21 cellular contexts compared by ENCODE assay signal in genomic region chr3:3705090-3705775, GRCh38.
DNase-seq lines count a peak whose midpoint lies in the region; ATAC-seq and TF ChIP-seq lines count a peak whose summit lies in the region.
"Had no signal": no experiment of that assay in that cellular context is flagged by ENCODE, and none has a peak within 500 bp of the region (broad histone marks: within the 10 kb centered on the region; RNA-seq: fewer than 3 reads in every experiment).

No MANE protein-coding gene starts in this region.

- no peak for TF ChIP-seq CTCF in heart left ventricle (IDR thresholded peaks at IDR 0.05)
- TF ChIP-seq CTCF in nephron (IDR thresholded peaks at IDR 0.05; ENCODE audit: unreplicated experiment in 3 of 3) = no peak
- TF ChIP-seq CTCF in MCF 10A (IDR thresholded peaks at IDR 0.05; ENCODE audit: unreplicated experiment) = no peak

- H3K27me3 ChIP-seq in heart left ventricle = no peaks in the 10 kb centered on the region
- H3K27me3 ChIP-seq: BLaER1 treated with 17β-estradiol and CSF1 and Interleukin-3, amounts not matched to agents 10 nM and 100 nM; upper lobe of left lung had no signal

- H3K4me1 ChIP-seq in heart left ventricle = peaks cover 0 to 3% (median 0%) of the 10 kb centered on the region in 12 donors
- H3K4me1 ChIP-seq: A549; BLaER1 treated with 17β-estradiol and CSF1 and Interleukin-3, amounts not matched to agents 10 nM and 100 nM; upper lobe of left lung had no signal

- WGBS in heart left ventricle, 4 donors = 37 to 50% (median 47%) methylated on average over 6 of the region's 6 CpGs

- DNase-seq in Right ventricle myocardium superior = peak; percentile 53
- DNase-seq in cardiac septum (ENCODE audit: low spot score) = no peak
- peak in 4 of 5 donors; percentile 5 to 58 (median 28) for DNase-seq in heart left ventricle
- DNase-seq in A172 (ENCODE audit: low spot score) = no peak
- no peak for DNase-seq in MCF 10A (ENCODE audit: unreplicated experiment)
- DNase-seq: activated CD4-positive, alpha-beta memory T cell treated with anti-CD3 and anti-CD28 coated beads for 36 hours; amniotic stem cell; H7; mucosa of descending colon; NCI-H1436; OCI-M1; stimulated activated CD4-positive, alpha-beta T cell treated with anti-CD3 and anti-CD28 coated beads, Interleukin-2, amount 100 ng/mL, for 24 hours; stimulated activated naive CD8-positive, alpha-beta T cell treated with anti-CD3 and anti-CD28 coated beads, Interleukin-15, Interleukin-2, amounts not matched to agents 100 U/mL and 50 U/mL, for 24 hours; upper lobe of left lung had no signal

- ATAC-seq in Right ventricle myocardium superior (ENCODE audit: poor library complexity) (peak; percentile 53), heart left ventricle (peak in 1 of 4 donors; percentile 30), GM21367 (IDR thresholded peaks at IDR 0.05; ENCODE audit: unreplicated experiment) (no peak), HG03378 (IDR thresholded peaks at IDR 0.05; ENCODE audit: unreplicated experiment) (no peak)
- ATAC-seq: A549; mucosa of descending colon; stimulated activated naive CD8-positive, alpha-beta T cell treated with anti-CD3 and anti-CD28 coated beads, Interleukin-15, Interleukin-2, amounts not matched to agents 100 U/mL and 50 U/mL, for 24 hours had no signal

- POLR2A ChIA-PET in MCF 10A (lab: Yijun Ruan, JAX) = no interaction called here

- H3K27me3 Mint-ChIP-seq in nephron (ENCODE audit: low read depth) = no peaks in the 10 kb centered on the region
- H3K27me3 Mint-ChIP-seq in MCF 10A (ENCODE audit: insufficient read depth, unreplicated experiment) = no peaks in the 10 kb centered on the region
- H3K27me3 Mint-ChIP-seq: activated CD4-positive, alpha-beta memory T cell treated with anti-CD3 and anti-CD28 coated beads for 36 hours had no signal

- H3K9me3 ChIP-seq in heart left ventricle = no peaks in the 10 kb centered on the region
- H3K9me3 ChIP-seq: A549, mucosa of descending colon, upper lobe of left lung had no signal

- peak overlapping the region; percentile 10 to 71 (median 33) for H3K27ac Mint-ChIP-seq in nephron
- no peak overlapping the region for H3K27ac Mint-ChIP-seq in MCF 10A (ENCODE audit: low read depth, unreplicated experiment)
- H3K27ac Mint-ChIP-seq: activated CD4-positive, alpha-beta memory T cell treated with anti-CD3 and anti-CD28 coated beads for 36 hours; T-helper 1 cell treated with Interleukin-12 subunit alpha and Interleukin-12 subunit beta and Interleukin-4 antibody, amounts not matched to agents 30 μg/mL and 1 μg/mL, for 36 hours had no signal

- H3K4me1 Mint-ChIP-seq in nephron (peaks cover 51% of the 10 kb centered on the region), MCF 10A (ENCODE audit: insufficient read depth, unreplicated experiment) (peaks cover 21% of the 10 kb centered on the region)

- no peaks in the 10 kb centered on the region for H3K36me3 ChIP-seq in heart left ventricle
- H3K36me3 ChIP-seq: BLaER1 treated with 17β-estradiol and CSF1 and Interleukin-3, amounts not matched to agents 10 nM and 100 nM; upper lobe of left lung had no signal

- no peak overlapping the region for H3K27ac ChIP-seq in heart left ventricle
- H3K27ac ChIP-seq: A549; BLaER1 treated with 17β-estradiol and CSF1 and Interleukin-3, amounts not matched to agents 10 nM and 100 nM; upper lobe of left lung; VCaP had no signal

- no TSS peak for BruUV-seq in MCF 10A (replicated peaks; lab: Mats Ljungman, UMichigan)

- no peaks in the 10 kb centered on the region for H3K9me3 Mint-ChIP-seq in nephron
- H3K9me3 Mint-ChIP-seq in MCF 10A (ENCODE audit: unreplicated experiment) = no peaks in the 10 kb centered on the region
- H3K9me3 Mint-ChIP-seq: activated CD4-positive, alpha-beta memory T cell treated with anti-CD3 and anti-CD28 coated beads for 36 hours; T-helper 1 cell treated with Interleukin-12 subunit alpha and Interleukin-12 subunit beta and Interleukin-4 antibody, amounts not matched to agents 30 μg/mL and 1 μg/mL, for 36 hours had no signal

- no peaks in the 10 kb centered on the region for H3K36me3 Mint-ChIP-seq in nephron (ENCODE audit: low read depth)
- H3K36me3 Mint-ChIP-seq in MCF 10A (ENCODE audit: insufficient read depth, unreplicated experiment) = no peaks in the 10 kb centered on the region
- H3K36me3 Mint-ChIP-seq: activated CD4-positive, alpha-beta memory T cell treated with anti-CD3 and anti-CD28 coated beads for 36 hours had no signal

- no peak overlapping the region for H3K4me3 ChIP-seq in heart left ventricle
- H3K4me3 ChIP-seq: A549; BLaER1 treated with 17β-estradiol and CSF1 and Interleukin-3, amounts not matched to agents 10 nM and 100 nM; mucosa of descending colon; upper lobe of left lung had no signal

- intact Hi-C loops in Right ventricle myocardium superior (cut with DNase I) (no loop called here), cardiac septum (cut with DNase I) (no loop called here), heart left ventricle (cut with DNase I) (no loop called here), MCF 10A (cut with micrococcal nuclease) (no loop called here)

- TF ChIP-seq POLR2A in heart left ventricle (IDR thresholded peaks at IDR 0.05) = no peak

- CTCF ChIA-PET in MCF 10A (lab: Yijun Ruan, JAX) = no interaction called here

- H3K4me3 Mint-ChIP-seq in nephron (no peak overlapping the region), MCF 10A (ENCODE audit: unreplicated experiment) (no peak overlapping the region)
- H3K4me3 Mint-ChIP-seq: activated CD4-positive, alpha-beta memory T cell treated with anti-CD3 and anti-CD28 coated beads for 36 hours; T-helper 1 cell treated with Interleukin-12 subunit alpha and Interleukin-12 subunit beta and Interleukin-4 antibody, amounts not matched to agents 30 μg/mL and 1 μg/mL, for 36 hours had no signal

Comparison
In these comparisons a context has a peak if more than half of its experiments do, and no peak if none do; other contexts are left out.
1. DNase-seq: peak in Right ventricle myocardium superior (single experiment) and heart left ventricle (4 of 5); none in cardiac septum (single experiment), A172 (single experiment) and MCF 10A (single experiment).